Comparison of ENCODE assay signal across 18 cellular contexts in genomic region chr6:43393597-43393996, GRCh38. TPM values are rescaled to one million over a fixed set of nuclear protein-coding genes. Genes with fewer than 3 reads are reported as not detected.
A peak's percentile ranks its signal among the peaks of the same experiment; 100 is the strongest.
DNase-seq lines count a peak whose midpoint lies in the region; ATAC-seq and TF ChIP-seq lines count a peak whose summit lies in the region.
"Had no signal": no experiment of that assay in that cellular context is flagged by ENCODE, and none has a peak within 500 bp of the region (broad histone marks: within the 10 kb centered on the region; RNA-seq: fewer than 3 reads in every experiment).

No MANE protein-coding gene starts in this region.

- H3K4me3 Mint-ChIP-seq in activated naive CD8-positive, alpha-beta T cell treated with anti-CD3 and anti-CD28 coated beads for 36 hours, result peak overlapping the region; percentile 8
- H3K4me3 Mint-ChIP-seq in nephron progenitor cell, result no peak overlapping the region
- H3K4me3 Mint-ChIP-seq: activated CD4-positive, alpha-beta T cell treated with anti-CD3 and anti-CD28 coated beads for 36 hours; activated T-cell treated with anti-CD3 and anti-CD28 coated beads, Interleukin-2, amount 50 U/mL, for 72 hours had no signal

- peak; percentile 29 for DNase-seq in MV-4-11 (lab: John Stamatoyannopoulos, UW)
- DNase-seq in activated naive CD8-positive, alpha-beta T cell treated with anti-CD3 and anti-CD28 coated beads for 36 hours, result no peak
- DNase-seq in nephron progenitor cell, result no peak
- DNase-seq in NCI-H2081 (lab: John Stamatoyannopoulos, UW), result no peak
- DNase-seq in Right ventricle myocardium superior, result no peak
- DNase-seq in cerebellum (ENCODE audit: low spot score), result no peak
- DNase-seq: activated CD4-positive, alpha-beta T cell treated with anti-CD3 and anti-CD28 coated beads for 36 hours; activated T-cell treated with anti-CD3 and anti-CD28 coated beads, Interleukin-2, amount 50 U/mL, for 72 hours; effector CD4-positive, alpha-beta T cell; NCI-H2081 treated with DMSO at 0.1 percent for 48 hours; retina; stimulated activated CD4-positive, alpha-beta T cell treated with anti-CD3 and anti-CD28 coated beads, Interleukin-4, amount 100 ng/mL, for 24 hours; stimulated activated naive CD8-positive, alpha-beta T cell treated with anti-CD3 and anti-CD28 coated beads, Interleukin-15, amount 100 ng/mL, for 72 hours; SW 1271 had no signal

- intact Hi-C loops in Right ventricle myocardium superior (cut with DNase I), result no loop called here

- TF ChIP-seq CTCF in GM12875 (IDR thresholded peaks at IDR 0.05; ENCODE audit: borderline replicate concordance, insufficient read depth, low read depth, low read length) (no peak), nephron progenitor cell (IDR thresholded peaks at IDR 0.05) (no peak)

- peaks cover 23% of the 10 kb centered on the region for H3K4me1 Mint-ChIP-seq in activated naive CD8-positive, alpha-beta T cell treated with anti-CD3 and anti-CD28 coated beads for 36 hours
- peaks cover 77% of the 10 kb centered on the region for H3K4me1 Mint-ChIP-seq in nephron progenitor cell

- no peaks in the 10 kb centered on the region for H3K9me3 Mint-ChIP-seq in activated naive CD8-positive, alpha-beta T cell treated with anti-CD3 and anti-CD28 coated beads for 36 hours
- no peaks in the 10 kb centered on the region for H3K9me3 Mint-ChIP-seq in nephron progenitor cell
- H3K9me3 Mint-ChIP-seq: activated T-cell treated with anti-CD3 and anti-CD28 coated beads, Interleukin-2, amount 50 U/mL, for 72 hours; stimulated activated naive CD8-positive, alpha-beta T cell treated with anti-CD3 and anti-CD28 coated beads, Interleukin-15, amount 100 ng/mL, for 72 hours had no signal

- ATAC-seq in Right ventricle myocardium superior (ENCODE audit: poor library complexity), result no peak
- no peak for ATAC-seq in GM21390 (IDR thresholded peaks at IDR 0.05; ENCODE audit: unreplicated experiment)
- ATAC-seq: activated CD4-positive, alpha-beta T cell treated with anti-CD3 and anti-CD28 coated beads for 36 hours; activated T-cell treated with anti-CD3 and anti-CD28 coated beads, Interleukin-2, amount 50 U/mL, for 72 hours; gastroesophageal sphincter; HCT116; stimulated activated naive CD8-positive, alpha-beta T cell treated with anti-CD3 and anti-CD28 coated beads, Interleukin-15, amount 100 ng/mL, for 72 hours had no signal

- peak overlapping the region; percentile 40 for H3K4me3 ChIP-seq in GM12875 (ENCODE audit: low read depth, low read length)
- H3K4me3 ChIP-seq: gastroesophageal sphincter had no signal

- no peak overlapping the region for H3K27ac Mint-ChIP-seq in activated naive CD8-positive, alpha-beta T cell treated with anti-CD3 and anti-CD28 coated beads for 36 hours
- H3K27ac Mint-ChIP-seq in nephron progenitor cell, result peak overlapping the region; percentile 75
- H3K27ac Mint-ChIP-seq: activated CD4-positive, alpha-beta T cell treated with anti-CD3 and anti-CD28 coated beads for 36 hours; activated T-cell treated with anti-CD3 and anti-CD28 coated beads, Interleukin-2, amount 50 U/mL, for 72 hours; stimulated activated naive CD8-positive, alpha-beta T cell treated with anti-CD3 and anti-CD28 coated beads, Interleukin-15, amount 100 ng/mL, for 72 hours had no signal

- no peaks in the 10 kb centered on the region for H3K36me3 Mint-ChIP-seq in activated naive CD8-positive, alpha-beta T cell treated with anti-CD3 and anti-CD28 coated beads for 36 hours
- no peaks in the 10 kb centered on the region for H3K36me3 Mint-ChIP-seq in nephron progenitor cell (ENCODE audit: low read depth)

- peaks cover 36% of the 10 kb centered on the region for H3K27me3 Mint-ChIP-seq in activated naive CD8-positive, alpha-beta T cell treated with anti-CD3 and anti-CD28 coated beads for 36 hours
- peaks cover 3% of the 10 kb centered on the region for H3K27me3 Mint-ChIP-seq in nephron progenitor cell (ENCODE audit: low read depth, poor library complexity)

RNA-seq across cellular contexts. Expression of gene ZNF318, which starts 24.1 kb away (rescaled TPM):
- 10 to 100 TPM in 1 of 2 experiments, 1 to 10 TPM in 1; 10.0 to 10.1 TPM for total RNA-seq in activated naive CD8-positive, alpha-beta T cell treated with anti-CD3 and anti-CD28 coated beads for 36 hours
- 10.2 TPM for total RNA-seq in Right ventricle myocardium superior
- total RNA-seq in cerebellum, result 25.0 TPM

RNA-seq across cellular contexts. Expression of gene ABCC10, which starts 33.7 kb away (rescaled TPM):
- 10 to 100 TPM; 22.9 to 24.3 TPM for total RNA-seq in activated naive CD8-positive, alpha-beta T cell treated with anti-CD3 and anti-CD28 coated beads for 36 hours
- total RNA-seq in Right ventricle myocardium superior (9.8 TPM), cerebellum (23.6 TPM)
